24 cellular contexts compared by ENCODE assay signal in genomic region chr13:103757361-103757760, GRCh38.
"Had no signal": no experiment of that assay in that cellular context is flagged by ENCODE, and none has a peak within 500 bp of the region (broad histone marks: within the 10 kb centered on the region; RNA-seq: fewer than 3 reads in every experiment).

No MANE protein-coding gene starts in this region.

- H3K4me3 Mint-ChIP-seq: activated CD4-positive, alpha-beta memory T cell treated with anti-CD3 and anti-CD28 coated beads, Interleukin-2, amount 10 ng/mL, durations not matched to agents 7 days and 5 days; activated CD4-positive, alpha-beta T cell treated with anti-CD3 and anti-CD28 coated beads for 36 hours; activated naive CD4-positive, alpha-beta T cell treated with anti-CD3 and anti-CD28 coated beads for 36 hours; activated naive CD8-positive, alpha-beta T cell; activated T-helper 17 cell treated with anti-CD3 and anti-CD28 coated beads, Interleukin-2, amount 50 U/mL, for 72 hours; brain; central memory CD8-positive, alpha-beta T cell; T-cell had no signal

- H3K27me3 Mint-ChIP-seq: activated CD4-positive, alpha-beta memory T cell treated with anti-CD3 and anti-CD28 coated beads, Interleukin-2, amount 10 ng/mL, durations not matched to agents 7 days and 5 days; activated CD4-positive, alpha-beta T cell treated with anti-CD3 and anti-CD28 coated beads for 36 hours; activated naive CD8-positive, alpha-beta T cell; activated T-helper 17 cell treated with anti-CD3 and anti-CD28 coated beads, Interleukin-2, amount 50 U/mL, for 72 hours; central memory CD8-positive, alpha-beta T cell; T-cell had no signal

- H3K36me3 Mint-ChIP-seq: activated naive CD8-positive, alpha-beta T cell; brain; T-cell had no signal

- H3K27ac Mint-ChIP-seq: activated CD4-positive, alpha-beta memory T cell treated with anti-CD3 and anti-CD28 coated beads, Interleukin-2, amount 10 ng/mL, durations not matched to agents 7 days and 5 days; activated CD4-positive, alpha-beta T cell treated with anti-CD3 and anti-CD28 coated beads for 36 hours; activated naive CD4-positive, alpha-beta T cell treated with anti-CD3 and anti-CD28 coated beads for 36 hours; activated naive CD8-positive, alpha-beta T cell; activated T-helper 17 cell treated with anti-CD3 and anti-CD28 coated beads, Interleukin-2, amount 50 U/mL, for 72 hours; brain; T-cell had no signal

- H3K4me3 ChIP-seq: SK-N-MC had no signal

- DNase-seq: activated CD4-positive, alpha-beta memory T cell treated with anti-CD3 and anti-CD28 coated beads, Interleukin-2, amount 10 ng/mL, durations not matched to agents 7 days and 5 days; activated CD4-positive, alpha-beta T cell treated with anti-CD3 and anti-CD28 coated beads for 36 hours; activated CD4-positive, alpha-beta T cell treated with anti-CD3 and anti-CD28 coated beads, Interleukin-2, amount 50 U/mL, for 1 hour; activated CD4-positive, CD25-positive, alpha-beta regulatory T cell; activated gamma-delta T cell; activated naive CD4-positive, alpha-beta T cell treated with anti-CD3 and anti-CD28 coated beads for 36 hours; activated T-cell treated with anti-CD3 and anti-CD28 coated beads for 4 hours; activated T-cell treated with anti-CD3 and anti-CD28 coated beads, Interleukin-2, amount 50 U/mL, for 48 hours; amygdala; KBM-7; NCI-H146; NCI-H187 treated with DMSO at 0.1 percent for 48 hours; NCI-H2081 treated with DMSO at 0.1 percent for 48 hours; NCI-H446; NCI-H524; T-cell; T-helper 2 cell; T1000 had no signal

- H3K9me3 Mint-ChIP-seq: activated CD4-positive, alpha-beta memory T cell treated with anti-CD3 and anti-CD28 coated beads, Interleukin-2, amount 10 ng/mL, durations not matched to agents 7 days and 5 days; activated naive CD4-positive, alpha-beta T cell treated with anti-CD3 and anti-CD28 coated beads for 36 hours; brain had no signal

- H3K4me1 Mint-ChIP-seq: activated CD4-positive, alpha-beta memory T cell treated with anti-CD3 and anti-CD28 coated beads, Interleukin-2, amount 10 ng/mL, durations not matched to agents 7 days and 5 days; activated CD4-positive, alpha-beta T cell treated with anti-CD3 and anti-CD28 coated beads for 36 hours; activated T-helper 17 cell treated with anti-CD3 and anti-CD28 coated beads, Interleukin-2, amount 50 U/mL, for 72 hours; brain; central memory CD8-positive, alpha-beta T cell; T-cell had no signal

- H3K27ac ChIP-seq: SK-N-MC, VCaP had no signal

- ATAC-seq: activated CD4-positive, alpha-beta T cell treated with anti-CD3 and anti-CD28 coated beads for 36 hours; activated T-helper 17 cell treated with anti-CD3 and anti-CD28 coated beads, Interleukin-2, amount 50 U/mL, for 72 hours; T-cell had no signal
